In genomic region chr16:24698314-24698713, GRCh38 we compare ENCODE assay signal across 23 cellular contexts.
"Had no signal": no experiment of that assay in that cellular context is flagged by ENCODE, and none has a peak within 500 bp of the region (broad histone marks: within the 10 kb centered on the region; RNA-seq: fewer than 3 reads in every experiment).

No MANE protein-coding gene starts in this region.

- H3K4me3 ChIP-seq: lower lobe of right lung, pancreas, right atrium auricular region, skin epidermis, spleen, testis, tibial artery had no signal

- H3K4me3 Mint-ChIP-seq: effector memory CD8-positive, alpha-beta T cell; immature natural killer cell; natural killer cell; stimulated activated memory B cell treated with anti-CD40 and anti-IgM and Interleukin-4, amounts not matched to agents 10 μg/mL and 1 μg/mL and 100 μg/mL, for 72 hours; type B pancreatic cell had no signal

- H3K27ac Mint-ChIP-seq: effector memory CD8-positive, alpha-beta T cell; immature natural killer cell; natural killer cell; stimulated activated memory B cell treated with anti-CD40 and anti-IgM and Interleukin-4, amounts not matched to agents 10 μg/mL and 1 μg/mL and 100 μg/mL, for 72 hours; type B pancreatic cell had no signal

- H3K4me1 Mint-ChIP-seq: immature natural killer cell, natural killer cell had no signal

- H3K9me3 Mint-ChIP-seq: effector memory CD8-positive, alpha-beta T cell; immature natural killer cell; natural killer cell; type B pancreatic cell had no signal

- DNase-seq: cortex of kidney; effector memory CD8-positive, alpha-beta T cell; erythroblast; hypothalamus; immature natural killer cell; islet precursor cell; kidney glomerular epithelial cell; left colon; left ventricle myocardium superior; lower lobe of right lung; natural killer cell; occipital lobe; pancreas; spleen; stimulated activated CD4-positive, alpha-beta T cell treated with anti-CD3 and anti-CD28 coated beads, Interleukin-4, amount 100 ng/mL, for 4 hours; stimulated activated naive CD8-positive, alpha-beta T cell treated with anti-CD3 and anti-CD28 coated beads, Interleukin-15, Interleukin-2, amounts not matched to agents 100 U/mL and 50 U/mL, for 24 hours; substantia nigra; testis; tibial artery had no signal

- H3K36me3 ChIP-seq: lower lobe of right lung, pancreas, right atrium auricular region, spleen, tibial artery had no signal

- H3K36me3 Mint-ChIP-seq: immature natural killer cell; natural killer cell; stimulated activated memory B cell treated with anti-CD40 and anti-IgM and Interleukin-4, amounts not matched to agents 10 μg/mL and 1 μg/mL and 100 μg/mL, for 72 hours; type B pancreatic cell had no signal

- ATAC-seq: effector memory CD8-positive, alpha-beta T cell; left colon; left ventricle myocardium superior; natural killer cell; pancreas; stimulated activated memory B cell treated with anti-CD40 and anti-IgM and Interleukin-4, amounts not matched to agents 10 μg/mL and 1 μg/mL and 100 μg/mL, for 72 hours; stimulated activated naive CD8-positive, alpha-beta T cell treated with anti-CD3 and anti-CD28 coated beads, Interleukin-15, Interleukin-2, amounts not matched to agents 100 U/mL and 50 U/mL, for 24 hours had no signal

- H3K27ac ChIP-seq: lower lobe of right lung, pancreas, right atrium auricular region, skin epidermis, spleen, testis had no signal

- H3K9me3 ChIP-seq: lower lobe of right lung, pancreas, testis, tibial artery had no signal

- H3K27me3 ChIP-seq: pancreas, right atrium auricular region, spleen, testis, tibial artery had no signal

- H3K4me1 ChIP-seq: lower lobe of right lung, spleen, testis had no signal
